In the genomic region with DNA sequence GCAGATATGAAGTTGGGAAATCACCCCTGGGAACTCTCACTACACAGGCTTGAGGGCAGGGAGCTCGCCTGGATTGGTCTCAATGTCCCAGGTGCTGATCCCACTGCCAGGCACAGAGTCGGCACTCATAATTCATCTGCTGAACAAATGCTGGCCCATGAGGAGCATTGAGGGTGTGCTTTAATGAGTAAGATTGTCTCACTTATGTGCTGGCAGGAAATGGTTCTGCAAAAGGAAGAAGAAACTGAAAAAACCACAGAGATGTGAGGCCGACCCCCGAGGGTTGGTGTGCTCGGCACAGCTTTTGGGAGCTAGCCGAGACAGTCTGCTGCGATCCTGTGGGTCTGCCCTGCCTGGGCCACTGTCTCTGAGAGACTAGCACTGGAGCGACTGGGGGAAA, we compare ENCODE assay signal across 9 cellular contexts. TPM values are rescaled to one million over a fixed set of nuclear protein-coding genes. Genes with fewer than 3 reads are reported as not detected.
DNase-seq lines count a peak whose midpoint lies in the region; ATAC-seq, FAIRE-seq and TF ChIP-seq lines count a peak whose summit lies in the region.
"Had no signal": no experiment of that assay in that cellular context is flagged by ENCODE, and none has a peak within 500 bp of the region (broad histone marks: within the 10 kb centered on the region; RNA-seq: fewer than 3 reads in every experiment).

No MANE protein-coding gene starts in this region.

- H3K4me1 Mint-ChIP-seq in GM23338, result peaks cover 18% of the 10 kb centered on the region
- H3K4me1 Mint-ChIP-seq in effector memory CD8-positive, alpha-beta T cell (ENCODE audit: low read depth in 2 of 2), result peaks cover 44 to 59% of the 10 kb centered on the region in 2 donors

- POLR2A ChIA-PET in GM10248 (lab: Yijun Ruan, JAX), result interaction anchor here (0.7 kb wide), 1 partner anchor 207 kb away, joined by 9 read pairs; no protein-coding TSS in a partner anchor

- DNase-seq in GM10248 (ENCODE audit: extremely low spot score) (peak; percentile 65), GM23338 (ENCODE audit: low spot score) (no peak), T follicular helper cell (ENCODE audit: low read depth) (peak; percentile 28), frontal cortex (ENCODE audit: low spot score in 2 of 2) (no peak), DMS 273 treated with DMSO at 0.1 percent for 48 hours (lab: John Stamatoyannopoulos, UW) (no peak), midbrain (lab: John Stamatoyannopoulos, UW) (no peak)
- peak; percentile 63 to 71 (median 66) for DNase-seq in effector memory CD8-positive, alpha-beta T cell

- H3K27me3 ChIP-seq in GM23338 (ENCODE audit: insufficient read depth), result no peaks in the 10 kb centered on the region

- no peak overlapping the region for H3K4me3 ChIP-seq in GM23338

- no peaks in the 10 kb centered on the region; the same call in 1 of the 2 replicates for H3F3A ChIP-seq in GM23338 (replicated peaks; ENCODE audit: low read depth)

- H3K9me3 Mint-ChIP-seq in GM23338, result peaks cover 9% of the 10 kb centered on the region; the same call in 2 of the 3 replicates
- no peaks in the 10 kb centered on the region for H3K9me3 Mint-ChIP-seq in effector memory CD8-positive, alpha-beta T cell
- H3K9me3 Mint-ChIP-seq: brain had no signal

- peaks cover 18% of the 10 kb centered on the region for H3K27me3 Mint-ChIP-seq in GM23338 (ENCODE audit: insufficient read depth, low read depth, poor library complexity)
- no peaks in the 10 kb centered on the region for H3K27me3 Mint-ChIP-seq in effector memory CD8-positive, alpha-beta T cell

- H3K36me3 ChIP-seq in GM23338 (ENCODE audit: insufficient read depth), result no peaks in the 10 kb centered on the region

- TF ChIP-seq CTCF in GM10248 (IDR thresholded peaks at IDR 0.05; ENCODE audit: control extremely low read depth, extremely low read depth, low read depth, missing control alignments) (no peak), GM23338 (conservative IDR thresholded peaks at IDR 0.05; ENCODE audit: low read depth in 2 of 2) (no peak)

- H2AFZ ChIP-seq in GM23338, result peak overlapping the region; percentile 94

- H3K4me2 ChIP-seq in GM23338, result no peak overlapping the region

- CTCF ChIA-PET in GM10248 (lab: Yijun Ruan, JAX), result interaction anchor here (0.8 to 2.6 kb wide), 2 partner anchors 13 to 17 kb away, joined by 3 to 7 read pairs; partner anchors contain the start of gene PLAAT4

- H4K20me1 ChIP-seq in GM23338 (replicated peaks; ENCODE audit: insufficient read depth), result no peaks in the 10 kb centered on the region

- peaks cover 4% of the 10 kb centered on the region; the same call in 2 of the 3 replicates for H3K36me3 Mint-ChIP-seq in GM23338 (ENCODE audit: low read depth)
- H3K36me3 Mint-ChIP-seq in effector memory CD8-positive, alpha-beta T cell (ENCODE audit: insufficient read depth), result peaks cover 36% of the 10 kb centered on the region
- H3K36me3 Mint-ChIP-seq: brain had no signal

- FAIRE-seq in frontal cortex (lab: Jason Lieb, UNC), result no peak

- H3K79me2 ChIP-seq in GM23338 (replicated peaks; ENCODE audit: insufficient read depth), result no peaks in the 10 kb centered on the region

- no peak overlapping the region for H3K4me3 Mint-ChIP-seq in GM23338
- H3K4me3 Mint-ChIP-seq in effector memory CD8-positive, alpha-beta T cell, result peak overlapping the region; percentile 78 to 80

- peaks cover 30% of the 10 kb centered on the region for H3K4me1 ChIP-seq in GM23338 (ENCODE audit: insufficient read depth)

- no peak overlapping the region for H3K27ac Mint-ChIP-seq in GM23338
- peak overlapping the region; percentile 97 for H3K27ac Mint-ChIP-seq in effector memory CD8-positive, alpha-beta T cell

- no peaks in the 10 kb centered on the region for H3K9me2 ChIP-seq in GM23338 (ENCODE audit: insufficient read depth)

- no peak overlapping the region for H3K27ac ChIP-seq in GM23338 (ENCODE audit: low read depth)

- ATAC-seq in GM23338 (peak; percentile 56), HG02798 (IDR thresholded peaks at IDR 0.05; ENCODE audit: poor library complexity, unreplicated experiment) (no peak)
- peak; percentile 86 for ATAC-seq in effector memory CD8-positive, alpha-beta T cell (replicated peaks)

TF ChIP-seq in GM23338, 12 proteins besides CTCF, POLR2A, EP300 and RAD21 (continues in another document):
- TF ChIP-seq ZNF114 (CRISPR knock-in tag; IDR thresholded peaks at IDR 0.05) (no peak), ZNF331 (CRISPR knock-in tag; IDR thresholded peaks at IDR 0.05; ENCODE audit: low read depth) (no peak), NANOG (IDR thresholded peaks at IDR 0.05; ENCODE audit: borderline replicate concordance) (no peak), ZNF462 (CRISPR knock-in tag; IDR thresholded peaks at IDR 0.05) (no peak), ETS1 (IDR thresholded peaks at IDR 0.05) (no peak)

RNA-seq across cellular contexts. Expression of gene PLAAT2, which starts 9.4 kb away (rescaled TPM):
- 0.66 TPM in 1 of 2 replicates, not detected in the other for total RNA-seq in GM23338 (2014; rRNA removed; shearing (Covaris generic))
- polyA plus RNA-seq in GM23338 (2016; fragmentation: Nextera tagmentation; extraction: Ambion mirVana), result 0.42 and 0.78 TPM in 2 replicates
- not detected for total RNA-seq in frontal cortex

RNA-seq across cellular contexts. Expression of gene PLAAT4, which starts 17.2 kb away (rescaled TPM):
- 0.69 and 3.3 TPM in 2 replicates for total RNA-seq in GM23338 (2014; rRNA removed; shearing (Covaris generic))
- polyA plus RNA-seq in GM23338 (2016; fragmentation: Nextera tagmentation; extraction: Ambion mirVana), result 4.6 and 5.0 TPM in 2 replicates
- total RNA-seq in frontal cortex, result 3.3 TPM

RNA-seq across cellular contexts. Expression of gene LGALS12, which starts 47.9 kb away (rescaled TPM):
- 0.62 and 0.94 TPM in 2 replicates for total RNA-seq in GM23338 (2014; rRNA removed; shearing (Covaris generic))
- 0.57 and 1.2 TPM in 2 replicates for polyA plus RNA-seq in GM23338 (2016; fragmentation: Nextera tagmentation; extraction: Ambion mirVana)
- not detected for total RNA-seq in frontal cortex

Comparison
In these comparisons a context has a peak if more than half of its experiments do, and no peak if none do; other contexts are left out.
1. DNase-seq: peak in GM10248 (single experiment), T follicular helper cell (single experiment) and effector memory CD8-positive, alpha-beta T cell (3 of 3); none in GM23338 (single experiment), frontal cortex (0 of 2), DMS 273 treated with DMSO at 0.1 percent for 48 hours (single experiment) and midbrain (single experiment).